Comparison of ENCODE assay signal across 9 cellular contexts in the genomic region with DNA sequence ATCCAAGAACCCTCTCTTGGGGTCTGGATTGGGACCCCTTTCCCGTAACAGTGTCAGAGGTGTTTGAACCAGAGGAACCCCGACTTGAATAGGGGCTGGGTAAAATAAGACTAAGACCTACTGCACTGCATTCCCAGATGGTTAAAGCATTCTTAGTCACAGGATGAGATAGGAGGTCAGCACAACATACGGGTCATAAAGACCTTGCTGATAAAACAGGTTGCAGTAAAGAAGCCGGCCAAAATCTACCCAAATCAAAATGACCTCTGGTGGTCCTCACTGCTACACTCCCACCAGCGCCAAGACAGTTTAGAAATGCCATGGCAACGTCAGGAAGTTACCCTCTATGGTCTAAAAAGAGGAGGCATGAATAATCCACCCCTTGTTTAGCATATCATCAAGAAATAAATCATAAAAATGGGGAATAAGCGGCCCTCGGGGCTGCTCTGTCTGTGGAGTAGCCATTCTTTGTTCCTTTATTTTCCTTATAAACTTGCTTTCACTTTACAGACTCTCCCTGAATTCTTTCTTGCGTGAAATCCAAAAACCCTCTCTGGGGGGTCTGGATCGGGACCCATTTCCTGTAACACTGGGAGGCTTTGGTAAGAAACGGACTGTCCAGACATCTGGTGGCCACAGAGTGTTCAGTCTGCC. TPM values are rescaled to one million over a fixed set of nuclear protein-coding genes. Genes with fewer than 3 reads are reported as not detected.
DNase-seq lines count a peak whose midpoint lies in the region; ATAC-seq, FAIRE-seq and TF ChIP-seq lines count a peak whose summit lies in the region.
"Had no signal": no experiment of that assay in that cellular context is flagged by ENCODE, and none has a peak within 500 bp of the region (broad histone marks: within the 10 kb centered on the region; RNA-seq: fewer than 3 reads in every experiment).

No MANE protein-coding gene starts in this region.

- H3K9me3 ChIP-seq in HepG2 (ENCODE audit: low read length) = no peaks in the 10 kb centered on the region
- H3K9me3 ChIP-seq in right lobe of liver = no peaks in the 10 kb centered on the region
- H3K9me3 ChIP-seq in left lung = no peaks in the 10 kb centered on the region
- no peaks in the 10 kb centered on the region for H3K9me3 ChIP-seq in aorta (ENCODE audit: control insufficient read depth, low read length)

- DNase-seq in HepG2 (ENCODE audit: low spot score) = no peak
- DNase-seq in right lobe of liver = no peak
- no peak for DNase-seq in left lung
- no peak for DNase-seq in aorta
- no peak for DNase-seq in UCSD-AML1 (lab: John Stamatoyannopoulos, UW; ENCODE audit: unreplicated experiment)
- no peak for DNase-seq in SHP77 treated with DMSO at 0.1 percent for 48 hours (lab: John Stamatoyannopoulos, UW)
- DNase-seq in stimulated activated naive CD4-positive, alpha-beta T cell (lab: John Stamatoyannopoulos, UW) = no peak

- H3K4me2 ChIP-seq in HepG2 (ENCODE audit: low read depth, low read length) = peak overlapping the region; percentile 72

- BruUV-seq in HepG2 (replicated peaks; lab: Mats Ljungman, UMichigan) = no TSS peak

- TF ChIP-seq EP300 in HepG2 (IDR thresholded peaks at IDR 0.05; ENCODE audit: low read depth in 2 of 2, low read length in 2 of 2) (no peak), HepG2 (CRISPR knock-in tag; IDR thresholded peaks at IDR 0.05; ENCODE audit: borderline replicate concordance) (no peak)

- H3K27me3 Mint-ChIP-seq in brain = peaks cover 4% of the 10 kb centered on the region

- peaks cover 26% of the 10 kb centered on the region for H3K4me1 Mint-ChIP-seq in brain

- intact Hi-C loops in HepG2 (cut with micrococcal nuclease; ENCODE audit: unreplicated experiment) = no loop called here
- intact Hi-C loops in right lobe of liver (cut with DNase I) = no loop called here
- intact Hi-C loops in left lung (cut with DNase I) = no loop called here
- intact Hi-C loops in aorta (cut with DNase I) = loop anchor here (5.0 kb wide), 2 partner anchors 52 to 73 kb away; no protein-coding TSS in a partner anchor

- peak overlapping the region; percentile 22 to 55 (median 28); a peak in 5 of 6 replicates for H3K4me3 ChIP-seq in HepG2 (replicated peaks in 1 of 3; ENCODE audit: insufficient read depth in 1 of 3, low read depth in 2 of 3, low read length in 3 of 3)
- H3K4me3 ChIP-seq in right lobe of liver = no peak overlapping the region
- peak overlapping the region; percentile 14 to 25 for H3K4me3 ChIP-seq in left lung
- peak overlapping the region; percentile 65 to 75 for H3K4me3 ChIP-seq in aorta (ENCODE audit: low read length in 2 of 2)
- H3K4me3 ChIP-seq: cardiac muscle cell had no signal

- 11% methylated on average over 11 of the region's 11 CpGs for WGBS in HepG2 (ENCODE audit: low lambda C conversion rate)
- 26% methylated on average over 11 of the region's 11 CpGs for WGBS in right lobe of liver (ENCODE audit: insufficient coverage, low coverage, low lambda C conversion rate, missing lambda C conversion rate)
- 12 to 14% methylated on average over 11 of the region's 11 CpGs for WGBS in aorta, 2 donors

- FAIRE-seq in HepG2 (lab: Jason Lieb, UNC) = no peak

- H4K20me1 ChIP-seq in HepG2 (ENCODE audit: insufficient read depth, low read length) = no peaks in the 10 kb centered on the region

- in situ Hi-C loops in HepG2 (cut with HindIII; ENCODE audit: extremely low pct_ligation_motif_present, low pct_unique_long_range_greater_than_20kb) = no loop called here

- H3K4me1 ChIP-seq in HepG2 (ENCODE audit: insufficient read depth, low read length) (0 out of 2 replicates have a peak, but pooled peaks cover 15% of the 10 kb centered on the region), right lobe of liver (peaks cover 0 to 8% (median 0%) of the 10 kb centered on the region in 4 donors), left lung (peaks cover 0 to 22% of the 10 kb centered on the region in 2 donors), aorta (ENCODE audit: control insufficient read depth in 1 of 2, insufficient read depth in 2 of 2, low read length in 2 of 2) (peaks cover 0 to 2% of the 10 kb centered on the region in 2 donors)

- TF ChIP-seq POLR2A in HepG2 (IDR thresholded peaks at IDR 0.05; ENCODE audit: insufficient read depth in 1 of 2, low read depth in 2 of 2, low read length in 2 of 2) = no peak
- no peak for TF ChIP-seq POLR2A in right lobe of liver (IDR thresholded peaks at IDR 0.05)

- no peak for TF ChIP-seq RAD21 in HepG2 (CRISPR knock-in tag; IDR thresholded peaks at IDR 0.05)

- peaks cover 0 to 7% (median 0%) of the 10 kb centered on the region in 5 experiments for H3K9me3 Mint-ChIP-seq in brain

- H2AFZ ChIP-seq in HepG2 (ENCODE audit: low read length) = peak overlapping the region; percentile 63

- POLR2A ChIA-PET in HepG2 (lab: Yijun Ruan, JAX) = no interaction called here

- TF ChIP-seq CTCF in HepG2 (CRISPR knock-in tag; IDR thresholded peaks at IDR 0.05) (no peak), right lobe of liver (IDR thresholded peaks at IDR 0.05) (no peak), brain (conservative IDR thresholded peaks at IDR 0.05) (no peak), left lung (IDR thresholded peaks at IDR 0.05) (no peak)

- H3K36me3 ChIP-seq in HepG2 (replicated peaks in 1 of 2; ENCODE audit: control insufficient read depth in 1 of 2, insufficient read depth in 2 of 2, low read length in 2 of 2) = no peaks in the 10 kb centered on the region
- H3K36me3 ChIP-seq in right lobe of liver = no peaks in the 10 kb centered on the region
- no peaks in the 10 kb centered on the region for H3K36me3 ChIP-seq in left lung
- no peaks in the 10 kb centered on the region for H3K36me3 ChIP-seq in aorta (ENCODE audit: control insufficient read depth in 1 of 2, insufficient read depth in 2 of 2, low read length in 1 of 2)
- H3K36me3 ChIP-seq: cardiac muscle cell had no signal

- peak overlapping the region; percentile 67 to 93 (median 83) for H3K27ac Mint-ChIP-seq in brain

- no peaks in the 10 kb centered on the region; a peak in 2 of 5 replicates for H3K27me3 ChIP-seq in HepG2 (ENCODE audit: control insufficient read depth in 1 of 2, insufficient read depth in 2 of 2, low read length in 2 of 2)
- H3K27me3 ChIP-seq in right lobe of liver = no peaks in the 10 kb centered on the region
- no peaks in the 10 kb centered on the region for H3K27me3 ChIP-seq in left lung
- no peaks in the 10 kb centered on the region for H3K27me3 ChIP-seq in aorta (ENCODE audit: control insufficient read depth in 1 of 2, insufficient read depth in 2 of 2, low read length in 1 of 2)

- no peak overlapping the region; the same call in 1 of the 2 replicates for H3K9ac ChIP-seq in HepG2 (ENCODE audit: insufficient read depth, low read depth, low read length)

- CTCF ChIA-PET in HepG2 (lab: Yijun Ruan, JAX; ENCODE audit: low intra/inter-chr PET ratio, low total read pairs) = no interaction called here

- peak overlapping the region; percentile 74 to 84 (median 80) for H3K4me3 Mint-ChIP-seq in brain

- no peak overlapping the region for H3K27ac ChIP-seq in HepG2 (ENCODE audit: extremely low read length, insufficient read depth, low read length)
- H3K27ac ChIP-seq in right lobe of liver = peak overlapping the region in 1 of 3 donors; percentile 10
- H3K27ac ChIP-seq in left lung = peak overlapping the region; percentile 40 to 53
- H3K27ac ChIP-seq in aorta (ENCODE audit: low read depth in 1 of 2, low read length in 2 of 2) = peak overlapping the region in 1 of 2 donors; percentile 50
- H3K27ac ChIP-seq: cardiac muscle cell had no signal

- H3K36me3 Mint-ChIP-seq in brain = no peaks in the 10 kb centered on the region

- ATAC-seq in HepG2 = no peak; the same call in 2 of the 3 replicates
- ATAC-seq in right lobe of liver = no peak
- ATAC-seq in left lung = no peak
- ATAC-seq in aorta (ENCODE audit: low FRiP score) = no peak

- H3K79me2 ChIP-seq in HepG2 (ENCODE audit: insufficient read depth, low read length) = peaks cover 2% of the 10 kb centered on the region

TF ChIP-seq in HepG2, 621 proteins besides CTCF, POLR2A, EP300 and RAD21:
- no peak for TF ChIP-seq KDM6A (CRISPR knock-in tag; IDR thresholded peaks at IDR 0.05; ENCODE audit: low read depth)
- 0 out of 2 replicates have a peak, but pooled peaks have one; percentile 45 for TF ChIP-seq ZNF501 (CRISPR knock-in tag; IDR thresholded peaks at IDR 0.05)
- TF ChIP-seq RFXANK (CRISPR knock-in tag; IDR thresholded peaks at IDR 0.05) = no peak
- TF ChIP-seq NCOR1 (IDR thresholded peaks at IDR 0.05; ENCODE audit: borderline replicate concordance, low read length) = no peak

RNA-seq across cellular contexts. Expression of a gene that starts 4.4 kb away (rescaled TPM):
- total RNA-seq in HepG2 (2016; rRNA removed; fragmentation: Illumina TruSeq; extraction: Trizol) (7.9 and 12.9 TPM in 2 replicates), right lobe of liver (10 to 100 TPM; 10.6 to 20.9 (median 13.6) TPM), left lung (10 to 100 TPM; 46.3 to 52.7 TPM), aorta (10 to 100 TPM; 61.1 to 82.7 TPM)
- total RNA-seq in HepG2 (2016; cell fraction: cytosol; rRNA removed; fragmentation: Illumina TruSeq; extraction: Trizol; ENCODE audit: low read depth) = 7.1 and 7.5 TPM in 2 replicates
- 6.8 and 11.8 TPM in 2 replicates for total RNA-seq in HepG2 (2016; cell fraction: insoluble cytoplasmic fraction; rRNA removed; fragmentation: Illumina TruSeq; extraction: Trizol)
- total RNA-seq in HepG2 (2016; cell fraction: membrane; rRNA removed; fragmentation: Illumina TruSeq; extraction: Trizol) = 4.9 and 5.8 TPM in 2 replicates
- total RNA-seq in HepG2 (2016; cell fraction: nucleus; rRNA removed; fragmentation: Illumina TruSeq; extraction: Trizol) = 19.4 and 21.7 TPM in 2 replicates
- polyA plus RNA-seq in HepG2 (2011; rRNA removed) (25.7 and 35.8 TPM in 2 replicates), brain (ENCODE audit: insufficient read depth, low read depth, low replicate concordance) (25.8 TPM), aorta (10 to 100 TPM in 1 of 2 donors, 1 to 10 TPM in 1; 7.1 to 52.2 TPM)
- polyA plus RNA-seq in HepG2 (2011; cell fraction: cytosol; rRNA removed) = 6.9 and 8.5 TPM in 2 replicates
- polyA plus RNA-seq in HepG2 (2011; cell fraction: nucleus; rRNA removed) = 269 and 298 TPM in 2 replicates
- polyA plus RNA-seq in HepG2 (2012) = 26.2 and 29.5 TPM in 2 replicates
- polyA plus RNA-seq in HepG2 (2016; cell fraction: cytosol; fragmentation: Illumina TruSeq; extraction: Trizol; ENCODE audit: low read depth) = 1.0 and 1.1 TPM in 2 replicates
- 9.3 and 9.9 TPM in 2 replicates for polyA plus RNA-seq in HepG2 (2016; cell fraction: insoluble cytoplasmic fraction; fragmentation: Illumina TruSeq; extraction: Trizol; ENCODE audit: low read depth)
- 2.2 and 2.3 TPM in 2 replicates for polyA plus RNA-seq in HepG2 (2016; cell fraction: membrane; fragmentation: Illumina TruSeq; extraction: Trizol; ENCODE audit: low read depth)
- polyA plus RNA-seq in HepG2 (2016; cell fraction: nucleus; fragmentation: Illumina TruSeq; extraction: Trizol; ENCODE audit: insufficient read depth, low read depth) = 71.8 and 84.2 TPM in 2 replicates
- 17.6 and 36.5 TPM in 2 replicates for polyA minus RNA-seq in HepG2 (2011; rRNA and poly(A)+ RNA removed; ENCODE audit: low replicate concordance)
- polyA minus RNA-seq in HepG2 (2011; cell fraction: cytosol; rRNA and poly(A)+ RNA removed) = 7.9 and 9.8 TPM in 2 replicates
- 62.6 and 67.4 TPM in 2 replicates for polyA minus RNA-seq in HepG2 (2011; cell fraction: nucleus; rRNA and poly(A)+ RNA removed)

Comparison
In these comparisons a context has a peak if more than half of its experiments do, and no peak if none do; other contexts are left out.
1. H3K4me3 ChIP-seq: peak in HepG2 (3 of 3), left lung (2 of 2) and aorta (2 of 2); none in right lobe of liver (0 of 3).
2. intact Hi-C loops: an anchor here in aorta (5.0 kb wide); none called in HepG2, right lobe of liver and left lung.